12 cellular contexts compared by ENCODE assay signal in the genomic region with DNA sequence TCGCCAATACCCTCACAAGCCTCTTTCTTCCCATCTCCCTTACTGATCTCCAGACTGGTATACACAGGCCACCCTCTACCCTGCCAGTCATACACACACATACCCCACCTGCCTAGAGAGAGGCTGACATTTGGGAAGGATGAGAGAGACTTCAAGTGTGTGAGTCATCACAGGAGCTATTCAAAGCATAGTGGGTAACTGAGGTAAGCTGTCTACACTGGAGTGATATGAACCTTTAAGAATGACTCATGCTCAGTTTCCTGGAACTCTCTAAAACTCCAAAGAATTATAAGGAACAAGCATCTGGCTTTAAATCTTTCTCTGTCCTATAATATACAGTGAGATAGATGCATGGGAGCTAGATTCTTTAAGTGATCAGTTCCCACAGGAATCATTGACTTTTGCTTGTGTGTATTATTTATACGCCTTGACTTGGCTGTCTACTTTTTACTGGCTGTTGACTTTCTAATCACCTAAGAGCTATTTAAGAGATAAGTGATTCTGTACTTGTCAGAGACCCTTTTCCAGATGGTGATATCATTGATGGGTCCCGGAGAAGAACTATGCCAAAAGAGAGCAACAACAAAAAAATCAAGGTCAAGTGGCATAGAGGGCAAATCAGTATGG. TPM values are rescaled to one million over a fixed set of nuclear protein-coding genes. Genes with fewer than 3 reads are reported as not detected.
DNase-seq lines count a peak whose midpoint lies in the region; ATAC-seq, FAIRE-seq and TF ChIP-seq lines count a peak whose summit lies in the region.
"Had no signal": no experiment of that assay in that cellular context is flagged by ENCODE, and none has a peak within 500 bp of the region (broad histone marks: within the 10 kb centered on the region; RNA-seq: fewer than 3 reads in every experiment).

No MANE protein-coding gene starts in this region.

- peak overlapping the region; percentile 66 for H3K27ac Mint-ChIP-seq in activated naive CD4-positive, alpha-beta T cell treated with anti-CD3 and anti-CD28 coated beads, Interleukin-2, amount 50 U/mL, for 72 hours
- H3K27ac Mint-ChIP-seq: B cell had no signal

- no peak overlapping the region for H2AFZ ChIP-seq in SK-N-SH (ENCODE audit: low read depth)

- no peaks in the 10 kb centered on the region for H3F3A ChIP-seq in SK-N-SH (replicated peaks; ENCODE audit: insufficient read depth)

- no peaks in the 10 kb centered on the region for H3K27me3 ChIP-seq in SK-N-SH (ENCODE audit: insufficient read depth)

- no peaks in the 10 kb centered on the region for H3K9me2 ChIP-seq in SK-N-SH

- TF ChIP-seq CTCF in SK-N-SH (IDR thresholded peaks at IDR 0.05) (no peak), fibroblast of pulmonary artery (IDR thresholded peaks at IDR 0.05; ENCODE audit: low read length, missing control alignments) (no peak)

- H4K20me1 ChIP-seq in SK-N-SH (ENCODE audit: insufficient read depth) = no peaks in the 10 kb centered on the region

- DNase-seq in activated naive CD4-positive, alpha-beta T cell treated with anti-CD3 and anti-CD28 coated beads, Interleukin-2, amount 50 U/mL, for 72 hours (ENCODE audit: low spot score in 2 of 2) = peak in 1 of 2 donors; percentile 19
- no peak for DNase-seq in activated naive CD4-positive, alpha-beta T cell treated with Interleukin-2 at 50 U/mL for 16 hours
- DNase-seq in SK-N-SH (no peak), fibroblast of pulmonary artery (ENCODE audit: low read depth) (peak; percentile 22), urothelium cell line (ENCODE audit: low spot score) (peak; percentile 64), occipital lobe (lab: John Stamatoyannopoulos, UW) (no peak)
- DNase-seq: heart right ventricle, KG1 had no signal

- TF ChIP-seq EP300 in SK-N-SH (IDR thresholded peaks at IDR 0.05; ENCODE audit: borderline replicate concordance in 1 of 2, low read depth in 1 of 2, low read length in 1 of 2) = 0 out of 4 replicates have a peak, but pooled peaks of 1 of the 2 experiments have one; percentile 40

- H3K36me3 ChIP-seq in SK-N-SH (replicated peaks in 1 of 2; ENCODE audit: control insufficient read depth in 1 of 2, insufficient read depth in 2 of 2, low read length in 1 of 2) = no peaks in the 10 kb centered on the region
- H3K36me3 ChIP-seq: heart right ventricle had no signal

- H3K36me3 Mint-ChIP-seq in activated naive CD4-positive, alpha-beta T cell treated with anti-CD3 and anti-CD28 coated beads, Interleukin-2, amount 50 U/mL, for 72 hours = peaks cover 0 to 14% of the 10 kb centered on the region in 2 donors

- ATAC-seq in activated naive CD4-positive, alpha-beta T cell treated with anti-CD3 and anti-CD28 coated beads, Interleukin-2, amount 50 U/mL, for 72 hours = peak; percentile 90 to 98
- ATAC-seq in HG03025 (IDR thresholded peaks at IDR 0.05; ENCODE audit: low FRiP score, unreplicated experiment) (no peak), HG02938 (IDR thresholded peaks at IDR 0.05; ENCODE audit: unreplicated experiment) (no peak)

- no peaks in the 10 kb centered on the region for H3K9me3 ChIP-seq in SK-N-SH
- H3K9me3 ChIP-seq: heart right ventricle had no signal

- no peaks in the 10 kb centered on the region for H3K9me3 Mint-ChIP-seq in activated naive CD4-positive, alpha-beta T cell treated with anti-CD3 and anti-CD28 coated beads, Interleukin-2, amount 50 U/mL, for 72 hours

- no peak for FAIRE-seq in urothelium cell line (lab: Jason Lieb, UNC)

- no peak overlapping the region for H3K27ac ChIP-seq in SK-N-SH (ENCODE audit: low read depth in 2 of 2, low read length in 1 of 2)
- H3K27ac ChIP-seq: heart right ventricle had no signal

- 31% methylated on average over 3 of the region's 3 CpGs for WGBS in SK-N-SH (ENCODE audit: low lambda C conversion rate)

- CTCF ChIA-PET in SK-N-SH (lab: Yijun Ruan, JAX) = no interaction called here

- no peak overlapping the region for H3K4me2 ChIP-seq in SK-N-SH

- peaks cover 3 to 10% of the 10 kb centered on the region in 2 experiments; a peak in 2 of 4 replicates for H3K4me1 ChIP-seq in SK-N-SH (ENCODE audit: control insufficient read depth in 1 of 2, insufficient read depth in 2 of 2, low read depth in 1 of 2, low read length in 1 of 2)

- H3K79me2 ChIP-seq in SK-N-SH (ENCODE audit: insufficient read depth) = no peaks in the 10 kb centered on the region

- TF ChIP-seq RAD21 in SK-N-SH (IDR thresholded peaks at IDR 0.05; ENCODE audit: low read length) = no peak

- no peak overlapping the region for H3K9ac ChIP-seq in SK-N-SH

- POLR2A ChIA-PET in SK-N-SH (lab: Yijun Ruan, JAX) = no interaction called here

- no peak overlapping the region for H3K4me3 ChIP-seq in SK-N-SH (ENCODE audit: low read depth in 2 of 2, low read length in 1 of 2)
- no peak overlapping the region for H3K4me3 ChIP-seq in fibroblast of pulmonary artery (replicated peaks; ENCODE audit: low read depth, low read length)
- H3K4me3 ChIP-seq: heart right ventricle had no signal

TF ChIP-seq in SK-N-SH, 30 proteins besides CTCF, POLR2A, EP300 and RAD21:
- TF ChIP-seq TCF12 (IDR thresholded peaks at IDR 0.05) = peak; percentile 60; the same call in 1 of the 2 replicates
- TF ChIP-seq, protein P1, sequence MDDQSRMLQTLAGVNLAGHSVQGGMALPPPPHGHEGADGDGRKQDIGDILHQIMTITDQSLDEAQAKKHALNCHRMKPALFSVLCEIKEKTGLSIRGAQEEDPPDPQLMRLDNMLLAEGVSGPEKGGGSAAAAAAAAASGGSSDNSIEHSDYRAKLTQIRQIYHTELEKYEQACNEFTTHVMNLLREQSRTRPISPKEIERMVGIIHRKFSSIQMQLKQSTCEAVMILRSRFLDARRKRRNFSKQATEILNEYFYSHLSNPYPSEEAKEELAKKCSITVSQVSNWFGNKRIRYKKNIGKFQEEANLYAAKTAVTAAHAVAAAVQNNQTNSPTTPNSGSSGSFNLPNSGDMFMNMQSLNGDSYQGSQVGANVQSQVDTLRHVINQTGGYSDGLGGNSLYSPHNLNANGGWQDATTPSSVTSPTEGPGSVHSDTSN (IDR thresholded peaks at IDR 0.05) = peak; percentile 66
- no peak for TF ChIP-seq NRF1 (IDR thresholded peaks at IDR 0.05; ENCODE audit: low read depth, low read length)
- no peak for TF ChIP-seq TEAD4 (IDR thresholded peaks at IDR 0.05; ENCODE audit: borderline replicate concordance, insufficient read depth)
- TF ChIP-seq, protein P2, sequence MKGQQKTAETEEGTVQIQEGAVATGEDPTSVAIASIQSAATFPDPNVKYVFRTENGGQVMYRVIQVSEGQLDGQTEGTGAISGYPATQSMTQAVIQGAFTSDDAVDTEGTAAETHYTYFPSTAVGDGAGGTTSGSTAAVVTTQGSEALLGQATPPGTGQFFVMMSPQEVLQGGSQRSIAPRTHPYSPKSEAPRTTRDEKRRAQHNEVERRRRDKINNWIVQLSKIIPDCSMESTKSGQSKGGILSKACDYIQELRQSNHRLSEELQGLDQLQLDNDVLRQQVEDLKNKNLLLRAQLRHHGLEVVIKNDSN (IDR thresholded peaks at IDR 0.05; ENCODE audit: borderline replicate concordance, low read depth) = no peak
- TF ChIP-seq TAF1 (IDR thresholded peaks at IDR 0.05; ENCODE audit: borderline replicate concordance, low read depth, low read length) = no peak
- no peak for TF ChIP-seq YY1 (IDR thresholded peaks at IDR 0.05; ENCODE audit: low read depth)
- TF ChIP-seq, protein P3, sequence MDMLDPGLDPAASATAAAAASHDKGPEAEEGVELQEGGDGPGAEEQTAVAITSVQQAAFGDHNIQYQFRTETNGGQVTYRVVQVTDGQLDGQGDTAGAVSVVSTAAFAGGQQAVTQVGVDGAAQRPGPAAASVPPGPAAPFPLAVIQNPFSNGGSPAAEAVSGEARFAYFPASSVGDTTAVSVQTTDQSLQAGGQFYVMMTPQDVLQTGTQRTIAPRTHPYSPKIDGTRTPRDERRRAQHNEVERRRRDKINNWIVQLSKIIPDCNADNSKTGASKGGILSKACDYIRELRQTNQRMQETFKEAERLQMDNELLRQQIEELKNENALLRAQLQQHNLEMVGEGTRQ (IDR thresholded peaks at IDR 0.05; ENCODE audit: borderline replicate concordance, low read depth, low read length) = no peak
- peak; percentile 82 for TF ChIP-seq FOSL2 (IDR thresholded peaks at IDR 0.05; ENCODE audit: borderline replicate concordance, low read depth)
- peak; percentile 60 for TF ChIP-seq JUND (IDR thresholded peaks at IDR 0.05)

RNA-seq across cellular contexts. Expression of gene IGF1, which starts 5.8 kb away (rescaled TPM):
- total RNA-seq in activated naive CD4-positive, alpha-beta T cell treated with anti-CD3 and anti-CD28 coated beads, Interleukin-2, amount 50 U/mL, for 72 hours = 1 to 10 TPM; 1.1 to 1.4 TPM
- polyA plus RNA-seq in SK-N-SH (2012; rRNA removed) = 0.07 and 0.29 TPM in 2 replicates
- under 0.01 and 0.01 TPM in 2 replicates for polyA plus RNA-seq in SK-N-SH (2012; cell fraction: cytosol; rRNA removed)
- polyA plus RNA-seq in SK-N-SH (2012; cell fraction: nucleus; rRNA removed) = 0.05 TPM in 1 of 2 replicates, not detected in the other
- total RNA-seq in occipital lobe = 5.5 TPM
- total RNA-seq: B cell, NCI-H460 had no signal

Comparison
In these comparisons a context has a peak if more than half of its experiments do, and no peak if none do; other contexts are left out.
1. ATAC-seq: peak in activated naive CD4-positive, alpha-beta T cell treated with anti-CD3 and anti-CD28 coated beads, Interleukin-2, amount 50 U/mL, for 72 hours (2 of 2); none in HG03025 (single experiment) and HG02938 (single experiment).
2. DNase-seq: peak in fibroblast of pulmonary artery (single experiment) and urothelium cell line (single experiment); none in activated naive CD4-positive, alpha-beta T cell treated with Interleukin-2 at 50 U/mL for 16 hours (single experiment), SK-N-SH (single experiment) and occipital lobe (single experiment).